ENCODE assay signal across 8 cellular contexts in the genomic region with DNA sequence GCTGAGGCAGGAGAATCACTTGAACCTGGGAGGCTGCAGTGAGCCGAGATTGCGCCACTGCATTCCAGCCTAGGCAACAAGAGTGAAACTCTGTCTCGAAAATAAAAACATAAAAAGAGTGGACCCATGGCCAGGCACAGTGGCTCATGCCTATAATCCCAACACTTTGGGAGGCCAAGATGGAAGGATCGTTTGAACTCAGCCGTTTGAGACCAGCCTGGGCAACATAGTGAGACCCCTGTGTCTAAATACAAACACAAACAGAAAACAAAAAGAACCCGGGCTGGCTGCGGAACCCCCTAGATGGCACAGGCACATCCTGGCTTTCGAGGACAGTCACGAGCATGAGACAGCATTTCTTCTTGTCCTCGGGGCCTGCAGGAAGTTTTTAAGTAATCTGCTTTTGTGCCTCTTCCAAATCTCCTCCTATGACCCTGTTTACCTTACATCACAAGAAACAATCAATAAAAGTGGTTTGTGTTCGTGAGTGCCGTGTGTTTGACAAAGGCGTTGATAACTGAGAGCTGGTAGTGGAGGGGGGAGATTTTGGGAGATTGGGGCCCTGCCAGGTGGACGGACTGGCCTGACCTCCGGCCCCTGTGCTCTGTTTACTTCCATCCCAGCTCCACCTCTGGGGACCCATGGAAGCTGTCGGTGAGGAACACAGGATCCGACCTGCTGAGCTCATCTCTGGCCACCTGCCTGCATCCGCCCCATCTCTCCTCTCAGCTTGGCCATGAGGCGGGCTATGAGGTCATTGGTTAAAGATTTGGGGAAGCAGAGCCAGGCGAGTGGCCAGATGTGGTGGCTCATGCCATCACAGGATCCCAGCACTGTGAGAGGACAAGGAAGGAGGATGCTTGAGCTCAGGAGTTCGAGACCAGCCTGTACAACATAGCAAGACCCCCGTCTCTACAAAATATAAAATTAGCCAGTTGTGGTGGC. TPM values are rescaled to one million over a fixed set of nuclear protein-coding genes. Genes with fewer than 3 reads are reported as not detected.
DNase-seq lines count a peak whose midpoint lies in the region; ATAC-seq and TF ChIP-seq lines count a peak whose summit lies in the region.

No MANE protein-coding gene starts in this region.

- no peaks in the 10 kb centered on the region for H4K20me1 ChIP-seq in BLaER1 treated with 17β-estradiol and CSF1 and Interleukin-3, amounts not matched to agents 10 nM and 100 nM

- H3K4me3 ChIP-seq in BLaER1 treated with 17β-estradiol and CSF1 and Interleukin-3, amounts not matched to agents 10 nM and 100 nM: no peak overlapping the region
- no peak overlapping the region for H3K4me3 ChIP-seq in muscle layer of colon (ENCODE audit: low read depth in 1 of 2, low read length in 2 of 2)

- peaks cover 7% of the 10 kb centered on the region for H3K27me3 Mint-ChIP-seq in activated CD4-positive, alpha-beta T cell treated with anti-CD3 and anti-CD28 coated beads for 36 hours

- H3K4me2 ChIP-seq in BLaER1 treated with 17β-estradiol and CSF1 and Interleukin-3, amounts not matched to agents 10 nM and 100 nM: peak overlapping the region in 9 of 11 experiments; percentile 10 to 87 (median 68); a peak in 15 of 22 replicates

- DNase-seq in NCI-H2107 treated with DMSO at 0.1 percent for 48 hours (lab: John Stamatoyannopoulos, UW; ENCODE audit: unreplicated experiment): peak; percentile 43
- DNase-seq in dermis blood vessel endothelial cell: peak; percentile 52
- no peak for DNase-seq in GM13976 (ENCODE audit: low spot score)
- DNase-seq in activated CD4-positive, alpha-beta T cell treated with anti-CD3 and anti-CD28 coated beads for 4 hours: no peak
- no peak for DNase-seq in activated CD4-positive, alpha-beta T cell treated with anti-CD3 and anti-CD28 coated beads for 36 hours

- CTCF ChIA-PET in activated CD4-positive, alpha-beta T cell treated with anti-CD3 and anti-CD28 coated beads for 36 hours (lab: Charles Lee): interaction anchor here (0.6 to 1.4 kb wide), 6 partner anchors 8 to 48 kb away, joined by 3 to 6 read pairs (median 3); no protein-coding TSS in a partner anchor

- peak overlapping the region; percentile 9 to 95 (median 53); a peak in 18 of 22 replicates for H3K27ac ChIP-seq in BLaER1 treated with 17β-estradiol and CSF1 and Interleukin-3, amounts not matched to agents 10 nM and 100 nM
- peak overlapping the region; percentile 35 for H3K27ac ChIP-seq in muscle layer of colon (ENCODE audit: low read depth, low read length)

- H3K9me3 Mint-ChIP-seq in activated CD4-positive, alpha-beta T cell treated with anti-CD3 and anti-CD28 coated beads for 36 hours (ENCODE audit: low read depth): no peaks in the 10 kb centered on the region

- no peaks in the 10 kb centered on the region for H3K4me1 Mint-ChIP-seq in activated CD4-positive, alpha-beta T cell treated with anti-CD3 and anti-CD28 coated beads for 36 hours

- H3K27me3 ChIP-seq in BLaER1 treated with 17β-estradiol and CSF1 and Interleukin-3, amounts not matched to agents 10 nM and 100 nM: no peaks in the 10 kb centered on the region
- H3K27me3 ChIP-seq in muscle layer of colon (ENCODE audit: control insufficient read depth in 1 of 2, insufficient read depth in 2 of 2, low read length in 2 of 2): no peaks in the 10 kb centered on the region

- H3K36me3 Mint-ChIP-seq in activated CD4-positive, alpha-beta T cell treated with anti-CD3 and anti-CD28 coated beads for 36 hours (ENCODE audit: low read depth): no peaks in the 10 kb centered on the region

- no peaks in the 10 kb centered on the region for H3K36me3 ChIP-seq in BLaER1 treated with 17β-estradiol and CSF1 and Interleukin-3, amounts not matched to agents 10 nM and 100 nM
- H3K36me3 ChIP-seq in muscle layer of colon (ENCODE audit: insufficient read depth, low read length): no peaks in the 10 kb centered on the region

- peaks cover 33 to 100% (median 79%) of the 10 kb centered on the region in 10 experiments for H3K4me1 ChIP-seq in BLaER1 treated with 17β-estradiol and CSF1 and Interleukin-3, amounts not matched to agents 10 nM and 100 nM
- peaks cover 5% of the 10 kb centered on the region for H3K4me1 ChIP-seq in muscle layer of colon (ENCODE audit: insufficient read depth, low read length)

- H3K9ac ChIP-seq in BLaER1 treated with 17β-estradiol and CSF1 and Interleukin-3, amounts not matched to agents 10 nM and 100 nM: peak overlapping the region in 7 of 11 experiments; percentile 0 to 38 (median 19); a peak in 5 of 22 replicates
- H3K9ac ChIP-seq in muscle layer of colon (ENCODE audit: low read length): no peak overlapping the region

- no peak for ATAC-seq in HG03159 (IDR thresholded peaks at IDR 0.05; ENCODE audit: unreplicated experiment)
- ATAC-seq in activated CD4-positive, alpha-beta T cell treated with anti-CD3 and anti-CD28 coated beads for 36 hours: no peak

- POLR2A ChIA-PET in activated CD4-positive, alpha-beta T cell treated with anti-CD3 and anti-CD28 coated beads for 36 hours (lab: Charles Lee): no interaction called here

- no peaks in the 10 kb centered on the region for H3K9me3 ChIP-seq in BLaER1 treated with 17β-estradiol and CSF1 and Interleukin-3, amounts not matched to agents 10 nM and 100 nM (replicated peaks in 1 of 11)
- H3K9me3 ChIP-seq in muscle layer of colon (ENCODE audit: low read length): no peaks in the 10 kb centered on the region

- intact Hi-C loops in activated CD4-positive, alpha-beta T cell treated with anti-CD3 and anti-CD28 coated beads for 36 hours (cut with DNase I, micrococcal nuclease): no loop called here

- in situ Hi-C loops in GM13976 (cut with MboI; ENCODE audit: low sequenced_read_pairs, unreplicated experiment): no loop called here

- no peak for TF ChIP-seq CTCF in GM13976 (IDR thresholded peaks at IDR 0.05; ENCODE audit: borderline replicate concordance, control extremely low read depth, extremely low read depth, insufficient read depth, missing control alignments)

- no peak overlapping the region for H3K4me3 Mint-ChIP-seq in activated CD4-positive, alpha-beta T cell treated with anti-CD3 and anti-CD28 coated beads for 36 hours

- H3K27ac Mint-ChIP-seq in activated CD4-positive, alpha-beta T cell treated with anti-CD3 and anti-CD28 coated beads for 36 hours: no peak overlapping the region

RNA-seq across cellular contexts. Expression of gene GDF15, which starts 5.9 kb away (rescaled TPM):
- 106 and 152 TPM in 2 replicates for total RNA-seq in dermis blood vessel endothelial cell
- total RNA-seq in activated CD4-positive, alpha-beta T cell treated with anti-CD3 and anti-CD28 coated beads for 36 hours: not detected

RNA-seq across cellular contexts. Expression of gene LRRC25, which starts 17.3 kb away (rescaled TPM):
- total RNA-seq in dermis blood vessel endothelial cell: not detected in 2 replicates
- not detected for total RNA-seq in activated CD4-positive, alpha-beta T cell treated with anti-CD3 and anti-CD28 coated beads for 36 hours

RNA-seq across cellular contexts. Expression of gene SSBP4, which starts 39.1 kb away (rescaled TPM):
- 88.8 and 96.7 TPM in 2 replicates for total RNA-seq in dermis blood vessel endothelial cell
- 10 to 100 TPM; 71.7 to 79.3 TPM for total RNA-seq in activated CD4-positive, alpha-beta T cell treated with anti-CD3 and anti-CD28 coated beads for 36 hours

RNA-seq across cellular contexts. Expression of gene PGPEP1, which starts 39.7 kb away (rescaled TPM):
- total RNA-seq in dermis blood vessel endothelial cell: 28.2 and 29.6 TPM in 2 replicates
- total RNA-seq in activated CD4-positive, alpha-beta T cell treated with anti-CD3 and anti-CD28 coated beads for 36 hours: 10 to 100 TPM; 20.0 to 20.9 TPM

RNA-seq across cellular contexts. Expression of gene LSM4, which starts 57.2 kb away (rescaled TPM):
- 88.5 and 185 TPM in 2 replicates for total RNA-seq in dermis blood vessel endothelial cell
- 100 to 1,000 TPM; 269 to 370 TPM for total RNA-seq in activated CD4-positive, alpha-beta T cell treated with anti-CD3 and anti-CD28 coated beads for 36 hours

Comparison
In these comparisons a context has a peak if more than half of its experiments do, and no peak if none do; other contexts are left out.
1. DNase-seq: peak in NCI-H2107 treated with DMSO at 0.1 percent for 48 hours (single experiment) and dermis blood vessel endothelial cell (single experiment); none in GM13976 (single experiment), activated CD4-positive, alpha-beta T cell treated with anti-CD3 and anti-CD28 coated beads for 4 hours (0 of 2) and activated CD4-positive, alpha-beta T cell treated with anti-CD3 and anti-CD28 coated beads for 36 hours (single experiment).
2. RNA of gene GDF15, which starts 5.9 kb away (total RNA-seq): 106 to 152 TPM in dermis blood vessel endothelial cell; not detected in activated CD4-positive, alpha-beta T cell treated with anti-CD3 and anti-CD28 coated beads for 36 hours; every median in the first group is over 10 times any median in the second.